In genomic region chr18:79294235-79294634, GRCh38 we compare ENCODE assay signal across 32 cellular contexts.
"Had no signal": no experiment of that assay in that cellular context is flagged by ENCODE, and none has a peak within 500 bp of the region (broad histone marks: within the 10 kb centered on the region; RNA-seq: fewer than 3 reads in every experiment).

No MANE protein-coding gene starts in this region.

- H3K4me3 ChIP-seq: coronary artery, dorsolateral prefrontal cortex, gastrocnemius medialis, heart left ventricle had no signal

- H3K9me3 Mint-ChIP-seq: activated CD4-positive, alpha-beta memory T cell treated with anti-CD3 and anti-CD28 coated beads for 36 hours; activated CD4-positive, alpha-beta T cell treated with anti-CD3 and anti-CD28 coated beads, Interleukin-2, amount 10 ng/mL, durations not matched to agents 24 days and 14 days; central memory CD8-positive, alpha-beta T cell; T-helper 2 cell treated with Interferon-gamma antibody and Interleukin-4, amounts not matched to agents 5 μg/mL and 100 μg/mL, for 36 hours had no signal

- H3K9me3 ChIP-seq: gastrocnemius medialis, heart left ventricle had no signal

- ATAC-seq: activated CD4-positive, alpha-beta T cell treated with anti-CD3 and anti-CD28 coated beads for 36 hours; activated CD8-positive, alpha-beta memory T cell treated with anti-CD3 and anti-CD28 coated beads, Interleukin-2, amount 10 ng/mL, durations not matched to agents 7 days and 5 days; activated CD8-positive, alpha-beta T cell treated with anti-CD3 and anti-CD28 coated beads, Interleukin-2, amount 10 ng/mL, durations not matched to agents 7 days and 5 days; esophagus mucosa; foreskin keratinocyte; gastrocnemius medialis; heart left ventricle; T-helper 17 cell had no signal

- H3K4me1 Mint-ChIP-seq: activated CD4-positive, alpha-beta T cell treated with anti-CD3 and anti-CD28 coated beads, Interleukin-2, amount 10 ng/mL, durations not matched to agents 24 days and 14 days; endodermal cell had no signal

- H3K27ac ChIP-seq: brain microvascular endothelial cell, coronary artery, dorsolateral prefrontal cortex, foreskin keratinocyte, gastrocnemius medialis, heart left ventricle had no signal

- H3K4me1 ChIP-seq: foreskin keratinocyte, gastrocnemius medialis, heart left ventricle had no signal

- H3K4me3 Mint-ChIP-seq: activated CD4-positive, alpha-beta memory T cell treated with anti-CD3 and anti-CD28 coated beads for 36 hours; activated CD4-positive, alpha-beta T cell treated with anti-CD3 and anti-CD28 coated beads for 36 hours; activated CD4-positive, alpha-beta T cell treated with anti-CD3 and anti-CD28 coated beads, Interleukin-2, amount 10 ng/mL, durations not matched to agents 24 days and 14 days; activated CD8-positive, alpha-beta memory T cell treated with anti-CD3 and anti-CD28 coated beads, Interleukin-2, amount 10 ng/mL, durations not matched to agents 7 days and 5 days; activated CD8-positive, alpha-beta T cell treated with anti-CD3 and anti-CD28 coated beads, Interleukin-2, amount 10 ng/mL, durations not matched to agents 7 days and 5 days; activated naive CD8-positive, alpha-beta T cell; central memory CD8-positive, alpha-beta T cell; dendritic cell treated with granulocyte-macrophage colony-stimulating factor and Interleukin-4, amounts not matched to agents 40 ng/mL and 50 ng/mL, for 4 days; endodermal cell; T-helper 17 cell; T-helper 2 cell treated with Interferon-gamma antibody and Interleukin-4, amounts not matched to agents 5 μg/mL and 100 μg/mL, for 36 hours had no signal

- DNase-seq: activated CD4-positive, alpha-beta memory T cell treated with anti-CD3 and anti-CD28 coated beads for 36 hours; activated CD4-positive, alpha-beta T cell treated with anti-CD3 and anti-CD28 coated beads for 36 hours; activated CD4-positive, alpha-beta T cell treated with anti-CD3 and anti-CD28 coated beads, Interleukin-2, amount 10 ng/mL, durations not matched to agents 24 days and 14 days; activated CD4-positive, CD25-positive, alpha-beta regulatory T cell; activated CD4-positive, CD25-positive, alpha-beta regulatory T cell treated with anti-CD3 and anti-CD28 coated beads, Interleukin-2, amount 50 U/mL, for 72 hours; activated CD8-positive, alpha-beta memory T cell treated with anti-CD3 and anti-CD28 coated beads, Interleukin-2, amount 10 ng/mL, durations not matched to agents 7 days and 5 days; activated CD8-positive, alpha-beta memory T cell treated with anti-CD3 and anti-CD28 coated beads, Interleukin-2, amount 50 U/mL, for 4 hours; activated CD8-positive, alpha-beta T cell treated with anti-CD3 and anti-CD28 coated beads, Interleukin-2, amount 10 ng/mL, durations not matched to agents 7 days and 5 days; activated effector memory CD4-positive, alpha-beta T cell treated with Interleukin-2 at 50 U/mL for 16 hours; activated gamma-delta T cell treated with Interleukin-2 at 50 U/mL for 16 hours; activated naive CD4-positive, alpha-beta T cell treated with anti-CD3 and anti-CD28 coated beads, Interleukin-2, amount 50 U/mL, for 16 hours; activated naive CD4-positive, alpha-beta T cell treated with Interleukin-2 at 50 U/mL for 16 hours; activated T-cell treated with anti-CD3 and anti-CD28 coated beads, Interleukin-2, amount 50 U/mL, for 1 hour; activated T-cell treated with anti-CD3 and anti-CD28 coated beads, Interleukin-2, amount 50 U/mL, for 48 hours; amniotic stem cell; brain microvascular endothelial cell; effector memory CD4-positive, alpha-beta T cell; endodermal cell; foreskin keratinocyte; gastrocnemius medialis; glutamatergic neuron; heart left ventricle; T-helper 1 cell; T-helper 17 cell; T1000 had no signal

- H3K27me3 ChIP-seq: brain microvascular endothelial cell, dorsolateral prefrontal cortex, foreskin keratinocyte, gastrocnemius medialis, heart left ventricle had no signal

- H3K27ac Mint-ChIP-seq: activated CD4-positive, alpha-beta memory T cell treated with anti-CD3 and anti-CD28 coated beads for 36 hours; activated CD4-positive, alpha-beta T cell treated with anti-CD3 and anti-CD28 coated beads for 36 hours; activated CD4-positive, alpha-beta T cell treated with anti-CD3 and anti-CD28 coated beads, Interleukin-2, amount 10 ng/mL, durations not matched to agents 24 days and 14 days; activated CD8-positive, alpha-beta memory T cell treated with anti-CD3 and anti-CD28 coated beads, Interleukin-2, amount 10 ng/mL, durations not matched to agents 7 days and 5 days; activated CD8-positive, alpha-beta T cell treated with anti-CD3 and anti-CD28 coated beads, Interleukin-2, amount 10 ng/mL, durations not matched to agents 7 days and 5 days; activated naive CD8-positive, alpha-beta T cell; dendritic cell treated with granulocyte-macrophage colony-stimulating factor and Interleukin-4, amounts not matched to agents 40 ng/mL and 50 ng/mL, for 4 days; endodermal cell; T-helper 17 cell; T-helper 2 cell treated with Interferon-gamma antibody and Interleukin-4, amounts not matched to agents 5 μg/mL and 100 μg/mL, for 36 hours had no signal

- H3K27me3 Mint-ChIP-seq: activated CD4-positive, alpha-beta memory T cell treated with anti-CD3 and anti-CD28 coated beads for 36 hours; activated CD4-positive, alpha-beta T cell treated with anti-CD3 and anti-CD28 coated beads for 36 hours; activated CD4-positive, alpha-beta T cell treated with anti-CD3 and anti-CD28 coated beads, Interleukin-2, amount 10 ng/mL, durations not matched to agents 24 days and 14 days; activated CD8-positive, alpha-beta memory T cell treated with anti-CD3 and anti-CD28 coated beads, Interleukin-2, amount 10 ng/mL, durations not matched to agents 7 days and 5 days; activated naive CD8-positive, alpha-beta T cell; central memory CD8-positive, alpha-beta T cell; dendritic cell treated with granulocyte-macrophage colony-stimulating factor and Interleukin-4, amounts not matched to agents 40 ng/mL and 50 ng/mL, for 4 days; T-helper 17 cell had no signal

- H3K36me3 ChIP-seq: brain microvascular endothelial cell had no signal
